8 cellular contexts compared by ENCODE assay signal in the genomic region with DNA sequence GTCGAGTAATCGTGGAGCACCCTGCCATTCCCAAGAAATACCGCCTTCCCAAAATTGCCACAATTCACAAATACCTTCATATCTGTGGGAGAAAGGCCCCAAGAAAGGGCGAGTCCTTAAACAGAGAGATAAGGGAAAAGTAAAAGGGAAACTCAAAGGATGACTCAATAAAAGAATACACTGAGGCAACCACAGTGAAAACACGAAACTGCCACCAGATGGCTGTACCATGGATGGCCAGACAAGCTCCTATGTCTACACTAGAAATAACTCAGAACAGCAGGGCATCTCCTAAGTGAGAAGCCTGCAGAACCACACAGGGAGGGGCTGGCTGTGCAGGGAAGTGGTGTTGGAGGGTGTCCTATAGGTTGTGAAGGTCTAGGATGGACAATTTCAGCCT. TPM values are rescaled to one million over a fixed set of nuclear protein-coding genes. Genes with fewer than 3 reads are reported as not detected.
DNase-seq lines count a peak whose midpoint lies in the region; ATAC-seq and TF ChIP-seq lines count a peak whose summit lies in the region.

No MANE protein-coding gene starts in this region.

- H3K4me3 Mint-ChIP-seq in activated T-helper 1 cell treated with anti-CD3 and anti-CD28 coated beads, Interleukin-12 subunit alpha, Interleukin-12 subunit beta, Interleukin-2, Interleukin-4 antibody, amounts not matched to agents 30 ng/mL and 10 ng/mL and 1 ng/mL, durations not matched to agents 14 hours and 24 hours and 36 hours, result no peak overlapping the region
- no peak overlapping the region for H3K4me3 Mint-ChIP-seq in T-cell

- POLR2A ChIA-PET in GM10248 (lab: Yijun Ruan, JAX) (no interaction called here), T-cell (lab: Charles Lee) (no interaction called here)

- H3K9me3 Mint-ChIP-seq in activated T-helper 1 cell treated with anti-CD3 and anti-CD28 coated beads, Interleukin-12 subunit alpha, Interleukin-12 subunit beta, Interleukin-2, Interleukin-4 antibody, amounts not matched to agents 30 ng/mL and 10 ng/mL and 1 ng/mL, durations not matched to agents 14 hours and 24 hours and 36 hours, result no peaks in the 10 kb centered on the region
- no peaks in the 10 kb centered on the region for H3K9me3 Mint-ChIP-seq in T-cell

- H3K4me1 Mint-ChIP-seq in activated T-helper 1 cell treated with anti-CD3 and anti-CD28 coated beads, Interleukin-12 subunit alpha, Interleukin-12 subunit beta, Interleukin-2, Interleukin-4 antibody, amounts not matched to agents 30 ng/mL and 10 ng/mL and 1 ng/mL, durations not matched to agents 14 hours and 24 hours and 36 hours (ENCODE audit: low read depth), result peaks cover 32% of the 10 kb centered on the region
- H3K4me1 Mint-ChIP-seq in T-cell, result peaks cover 0 to 4% (median 0%) of the 10 kb centered on the region in 3 donors

- peaks cover 14% of the 10 kb centered on the region for H3K27me3 Mint-ChIP-seq in activated T-helper 1 cell treated with anti-CD3 and anti-CD28 coated beads, Interleukin-12 subunit alpha, Interleukin-12 subunit beta, Interleukin-2, Interleukin-4 antibody, amounts not matched to agents 30 ng/mL and 10 ng/mL and 1 ng/mL, durations not matched to agents 14 hours and 24 hours and 36 hours (ENCODE audit: insufficient read depth)
- H3K27me3 Mint-ChIP-seq in T-cell, result no peaks in the 10 kb centered on the region

- no peaks in the 10 kb centered on the region for H3K36me3 Mint-ChIP-seq in activated T-helper 1 cell treated with anti-CD3 and anti-CD28 coated beads, Interleukin-12 subunit alpha, Interleukin-12 subunit beta, Interleukin-2, Interleukin-4 antibody, amounts not matched to agents 30 ng/mL and 10 ng/mL and 1 ng/mL, durations not matched to agents 14 hours and 24 hours and 36 hours (ENCODE audit: low read depth)
- H3K36me3 Mint-ChIP-seq in T-cell, result no peaks in the 10 kb centered on the region

- peak; percentile 39 for TF ChIP-seq CTCF in GM10248 (IDR thresholded peaks at IDR 0.05; ENCODE audit: control extremely low read depth, extremely low read depth, low read depth, missing control alignments)

- peak; percentile 85 for ATAC-seq in HG03025 (IDR thresholded peaks at IDR 0.05; ENCODE audit: low FRiP score, unreplicated experiment)
- ATAC-seq in left cardiac atrium, result no peak
- ATAC-seq in T-cell (replicated peaks in 1 of 4), result no peak

- CTCF ChIA-PET in GM10248 (lab: Yijun Ruan, JAX) (interaction anchor here (1.2 to 2.6 kb wide), 7 partner anchors 8 to 78 kb away, joined by 3 to 11 read pairs (median 4); a partner anchor contains a TSS), T-cell (lab: Charles Lee) (no interaction called here)

- intact Hi-C loops in activated T-helper 1 cell treated with anti-CD3 and anti-CD28 coated beads, Interleukin-12 subunit alpha, Interleukin-12 subunit beta, Interleukin-2, Interleukin-4 antibody, amounts not matched to agents 30 ng/mL and 10 ng/mL and 1 ng/mL, durations not matched to agents 14 hours and 24 hours and 36 hours (cut with micrococcal nuclease), result loop anchor here (1.0 kb wide), 3 partner anchors 25 to 78 kb away; a partner anchor contains a TSS
- intact Hi-C loops in left cardiac atrium (cut with DNase I), result no loop called here

- peak; percentile 77 for DNase-seq in GM10248 (ENCODE audit: extremely low spot score)
- DNase-seq in GM19238 (ENCODE audit: insufficient read length, low spot score), result peak; percentile 52
- DNase-seq in activated T-helper 1 cell treated with anti-CD3 and anti-CD28 coated beads, Interleukin-12 subunit alpha, Interleukin-12 subunit beta, Interleukin-2, Interleukin-4 antibody, amounts not matched to agents 30 ng/mL and 10 ng/mL and 1 ng/mL, durations not matched to agents 14 hours and 24 hours and 36 hours (ENCODE audit: low spot score), result peak; percentile 2
- DNase-seq in nucleus accumbens (lab: John Stamatoyannopoulos, UW), result no peak
- DNase-seq in NCI-H1048 (lab: John Stamatoyannopoulos, UW), result no peak
- no peak for DNase-seq in left cardiac atrium
- DNase-seq in T-cell, result no peak

- no peak overlapping the region for H3K27ac Mint-ChIP-seq in activated T-helper 1 cell treated with anti-CD3 and anti-CD28 coated beads, Interleukin-12 subunit alpha, Interleukin-12 subunit beta, Interleukin-2, Interleukin-4 antibody, amounts not matched to agents 30 ng/mL and 10 ng/mL and 1 ng/mL, durations not matched to agents 14 hours and 24 hours and 36 hours
- no peak overlapping the region for H3K27ac Mint-ChIP-seq in T-cell

RNA-seq across cellular contexts. Expression of a gene that starts 25.0 kb away (rescaled TPM):
- 0.54 and 0.61 TPM in 2 replicates for total RNA-seq in activated T-helper 1 cell treated with anti-CD3 and anti-CD28 coated beads, Interleukin-12 subunit alpha, Interleukin-12 subunit beta, Interleukin-2, Interleukin-4 antibody, amounts not matched to agents 30 ng/mL and 10 ng/mL and 1 ng/mL, durations not matched to agents 14 hours and 24 hours and 36 hours
- total RNA-seq in left cardiac atrium (1 to 10 TPM; 2.5 to 3.6 TPM), T-cell (1 to 10 TPM; 1.4 to 4.4 (median 2.8) TPM)

Comparison
In these comparisons a context has a peak if more than half of its experiments do, and no peak if none do; other contexts are left out.
1. DNase-seq: peak in GM10248 (single experiment), GM19238 (single experiment) and activated T-helper 1 cell treated with anti-CD3 and anti-CD28 coated beads, Interleukin-12 subunit alpha, Interleukin-12 subunit beta, Interleukin-2, Interleukin-4 antibody, amounts not matched to agents 30 ng/mL and 10 ng/mL and 1 ng/mL, durations not matched to agents 14 hours and 24 hours and 36 hours (single experiment); none in nucleus accumbens (0 of 56), NCI-H1048 (single experiment), left cardiac atrium (single experiment) and T-cell (0 of 34).